Comparison of ENCODE assay signal across 30 cellular contexts in the genomic region with DNA sequence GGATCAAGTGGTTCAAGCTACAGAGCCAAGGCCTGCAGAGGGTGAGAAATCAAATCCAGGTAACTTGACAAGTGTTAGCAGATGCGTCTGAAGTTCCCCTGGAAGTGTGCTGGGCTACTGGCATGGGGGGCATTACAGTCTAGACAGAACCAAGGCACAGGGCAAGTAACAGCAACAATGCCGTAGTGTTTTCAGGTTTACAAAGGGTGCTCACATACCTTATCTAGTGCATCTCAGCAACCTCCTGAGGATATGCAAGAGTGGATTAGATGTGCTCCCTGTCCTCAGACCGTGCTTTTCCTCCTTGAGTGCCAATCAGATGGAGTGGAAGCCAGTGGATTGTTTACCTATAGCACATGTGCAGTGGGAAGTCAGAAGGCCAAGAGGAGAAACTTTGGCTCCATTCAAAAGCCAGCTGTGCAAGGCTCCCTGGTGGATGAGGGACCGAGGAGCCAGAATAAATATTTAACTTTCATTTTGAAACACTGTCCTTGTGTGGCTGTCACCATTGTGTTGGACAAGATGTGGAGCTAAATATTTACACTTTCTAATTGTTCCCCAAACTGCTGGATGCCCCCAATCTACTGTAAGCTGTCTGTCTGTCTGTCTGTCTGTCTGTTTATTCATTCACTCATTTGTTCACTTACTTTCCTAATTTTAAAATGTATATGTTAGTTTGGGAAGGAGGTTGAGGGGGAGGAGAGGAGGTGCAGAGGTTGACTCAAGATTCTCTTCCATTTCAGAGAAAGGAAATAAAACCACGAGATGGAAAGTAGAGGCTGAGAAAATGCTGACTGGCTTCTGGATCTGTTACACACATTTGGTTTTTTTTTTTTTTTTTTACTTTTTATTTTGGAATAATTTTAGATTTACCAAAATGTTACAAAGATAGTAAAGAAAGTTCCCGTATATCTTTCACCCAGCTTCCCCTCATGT.
DNase-seq lines count a peak whose midpoint lies in the region; ATAC-seq and FAIRE-seq lines count a peak whose summit lies in the region.
"Had no signal": no experiment of that assay in that cellular context is flagged by ENCODE, and none has a peak within 500 bp of the region (broad histone marks: within the 10 kb centered on the region; RNA-seq: fewer than 3 reads in every experiment).

No MANE protein-coding gene starts in this region.

- no peaks in the 10 kb centered on the region for H3K36me3 Mint-ChIP-seq in activated CD4-positive, alpha-beta T cell treated with anti-CD3 and anti-CD28 coated beads for 36 hours (ENCODE audit: low read depth)
- peaks cover 1% of the 10 kb centered on the region for H3K36me3 Mint-ChIP-seq in activated naive CD8-positive, alpha-beta T cell treated with anti-CD3 and anti-CD28 coated beads for 36 hours
- H3K36me3 Mint-ChIP-seq in naive thymus-derived CD4-positive, alpha-beta T cell, result peaks cover 0 to 35% (median 12%) of the 10 kb centered on the region in 5 donors
- H3K36me3 Mint-ChIP-seq: WTC11 had no signal

- no peaks in the 10 kb centered on the region for H3K9me3 Mint-ChIP-seq in activated CD4-positive, alpha-beta T cell treated with anti-CD3 and anti-CD28 coated beads for 36 hours (ENCODE audit: low read depth)
- H3K9me3 Mint-ChIP-seq in activated naive CD8-positive, alpha-beta T cell treated with anti-CD3 and anti-CD28 coated beads for 36 hours, result no peaks in the 10 kb centered on the region
- peaks cover 0 to 1% (median 0%) of the 10 kb centered on the region in 11 donors for H3K9me3 Mint-ChIP-seq in naive thymus-derived CD4-positive, alpha-beta T cell
- H3K9me3 Mint-ChIP-seq: CD8-positive, alpha-beta memory T cell; effector memory CD8-positive, alpha-beta T cell; WTC11 had no signal

- no peaks in the 10 kb centered on the region for H3K4me1 ChIP-seq in naive thymus-derived CD4-positive, alpha-beta T cell (ENCODE audit: control insufficient read depth in 2 of 2, insufficient read depth in 2 of 2, low read length in 2 of 2)
- H3K4me1 ChIP-seq in aorta (ENCODE audit: control insufficient read depth in 1 of 2, insufficient read depth in 2 of 2, low read length in 2 of 2), result no peaks in the 10 kb centered on the region
- H3K4me1 ChIP-seq: breast epithelium, esophagus squamous epithelium, gastroesophageal sphincter, lower lobe of right lung, sigmoid colon, transverse colon had no signal

- peak; percentile 71 for ATAC-seq in activated CD4-positive, alpha-beta T cell treated with anti-CD3 and anti-CD28 coated beads for 36 hours
- ATAC-seq in naive thymus-derived CD4-positive, alpha-beta T cell, result no peak
- ATAC-seq in aorta (ENCODE audit: low FRiP score), result no peak
- ATAC-seq: effector memory CD8-positive, alpha-beta T cell; gastroesophageal sphincter; lower lobe of right lung; SK-N-SH treated with all-trans-retinoic acid at 6 μM for 48 hours; WTC11 had no signal

- no peaks in the 10 kb centered on the region for H3K36me3 ChIP-seq in naive thymus-derived CD4-positive, alpha-beta T cell (ENCODE audit: control insufficient read depth in 2 of 3, insufficient read depth in 3 of 3, low read length in 3 of 3)
- H3K36me3 ChIP-seq in aorta (ENCODE audit: control insufficient read depth in 1 of 2, insufficient read depth in 2 of 2, low read length in 1 of 2), result no peaks in the 10 kb centered on the region
- H3K36me3 ChIP-seq: breast epithelium, esophagus squamous epithelium, gastroesophageal sphincter, lower lobe of right lung, sigmoid colon, transverse colon had no signal

- peak overlapping the region; percentile 12 for H3K4me3 Mint-ChIP-seq in activated CD4-positive, alpha-beta T cell treated with anti-CD3 and anti-CD28 coated beads for 36 hours
- H3K4me3 Mint-ChIP-seq in activated naive CD8-positive, alpha-beta T cell treated with anti-CD3 and anti-CD28 coated beads for 36 hours, result peak overlapping the region; percentile 37
- peak overlapping the region in 6 of 10 donors; percentile 6 to 48 (median 24) for H3K4me3 Mint-ChIP-seq in naive thymus-derived CD4-positive, alpha-beta T cell
- H3K4me3 Mint-ChIP-seq: CD8-positive, alpha-beta memory T cell; effector memory CD8-positive, alpha-beta T cell; WTC11 had no signal

- WGBS in aorta, 2 donors, result 55 to 59% methylated on average over 6 of the region's 6 CpGs

- intact Hi-C loops in activated CD4-positive, alpha-beta T cell treated with anti-CD3 and anti-CD28 coated beads for 36 hours (cut with DNase I, micrococcal nuclease), result no loop called here
- intact Hi-C loops in naive thymus-derived CD4-positive, alpha-beta T cell (cut with micrococcal nuclease), result no loop called here
- intact Hi-C loops in aorta (cut with DNase I), result no loop called here

- peaks cover 25% of the 10 kb centered on the region for H3K4me1 Mint-ChIP-seq in activated CD4-positive, alpha-beta T cell treated with anti-CD3 and anti-CD28 coated beads for 36 hours
- peaks cover 12% of the 10 kb centered on the region for H3K4me1 Mint-ChIP-seq in activated naive CD8-positive, alpha-beta T cell treated with anti-CD3 and anti-CD28 coated beads for 36 hours
- H3K4me1 Mint-ChIP-seq in naive thymus-derived CD4-positive, alpha-beta T cell, result peaks cover 5 to 36% (median 21%) of the 10 kb centered on the region in 7 donors

- H3K27me3 ChIP-seq in naive thymus-derived CD4-positive, alpha-beta T cell (ENCODE audit: control insufficient read depth in 2 of 2, insufficient read depth in 2 of 2, low read length in 2 of 2), result no peaks in the 10 kb centered on the region
- no peaks in the 10 kb centered on the region for H3K27me3 ChIP-seq in aorta (ENCODE audit: control insufficient read depth in 1 of 2, insufficient read depth in 2 of 2, low read length in 1 of 2)
- H3K27me3 ChIP-seq: breast epithelium, sigmoid colon, transverse colon had no signal

- peak overlapping the region; percentile 79 for H3K27ac Mint-ChIP-seq in activated CD4-positive, alpha-beta T cell treated with anti-CD3 and anti-CD28 coated beads for 36 hours
- H3K27ac Mint-ChIP-seq in activated naive CD8-positive, alpha-beta T cell treated with anti-CD3 and anti-CD28 coated beads for 36 hours, result no peak overlapping the region
- H3K27ac Mint-ChIP-seq in naive thymus-derived CD4-positive, alpha-beta T cell, result peak overlapping the region in 3 of 9 donors; percentile 1 to 40 (median 2)
- H3K27ac Mint-ChIP-seq: CD8-positive, alpha-beta memory T cell; effector memory CD8-positive, alpha-beta T cell; WTC11 had no signal

- FAIRE-seq in HTR-8/SVneo (lab: Jason Lieb, UNC), result peak; percentile 26
- FAIRE-seq: A204.1, colon, G401.6, islet of Langerhans had no signal

- CTCF ChIA-PET in activated CD4-positive, alpha-beta T cell treated with anti-CD3 and anti-CD28 coated beads for 36 hours (lab: Charles Lee), result interaction anchor here (0.8 to 1.1 kb wide), 5 partner anchors 9 to 123 kb away, joined by 3 to 4 read pairs (median 3); no protein-coding TSS in a partner anchor
- CTCF ChIA-PET in naive thymus-derived CD4-positive, alpha-beta T cell (lab: Charles Lee), result interaction anchor here (1.1 kb wide), 1 partner anchor 220 kb away, joined by 3 read pairs; no protein-coding TSS in a partner anchor

- DNase-seq in activated CD4-positive, alpha-beta T cell treated with anti-CD3 and anti-CD28 coated beads for 36 hours, result no peak
- no peak for DNase-seq in activated CD4-positive, alpha-beta T cell treated with anti-CD3 and anti-CD28 coated beads for 4 hours
- DNase-seq in HTR-8/SVneo (ENCODE audit: insufficient read length, low spot score) (no peak), SIG-M5 (lab: John Stamatoyannopoulos, UW) (no peak), aorta (no peak)
- no peak for DNase-seq in activated naive CD8-positive, alpha-beta T cell treated with anti-CD3 and anti-CD28 coated beads for 36 hours
- no peak for DNase-seq in naive thymus-derived CD4-positive, alpha-beta T cell
- DNase-seq in effector CD4-positive, alpha-beta T cell, result no peak
- DNase-seq: activated effector memory CD4-positive, alpha-beta T cell treated with Interleukin-2 at 50 U/mL for 16 hours; AML-193; CD8-positive, alpha-beta memory T cell; DMS153; effector memory CD8-positive, alpha-beta T cell; esophagus squamous epithelium; IMR-90; lower lobe of right lung; NCI-H1092; NCI-H187 treated with DMSO at 0.1 percent for 48 hours; NCI-H526; sigmoid colon; stimulated activated CD4-positive, alpha-beta T cell treated with anti-CD3 and anti-CD28 coated beads, Interleukin-15, amount 100 ng/mL, for 24 hours; transverse colon had no signal

- no peaks in the 10 kb centered on the region for H3K9me3 ChIP-seq in naive thymus-derived CD4-positive, alpha-beta T cell (ENCODE audit: control insufficient read depth in 2 of 3, low read length in 3 of 3)
- no peaks in the 10 kb centered on the region for H3K9me3 ChIP-seq in aorta (ENCODE audit: control insufficient read depth, low read length)
- H3K9me3 ChIP-seq: breast epithelium, esophagus squamous epithelium, gastroesophageal sphincter, lower lobe of right lung, sigmoid colon, transverse colon had no signal

- no peak overlapping the region for H3K27ac ChIP-seq in naive thymus-derived CD4-positive, alpha-beta T cell (ENCODE audit: low read depth, low read length)
- H3K27ac ChIP-seq in aorta (ENCODE audit: low read depth in 1 of 2, low read length in 2 of 2), result no peak overlapping the region
- H3K27ac ChIP-seq: breast epithelium, esophagus squamous epithelium, gastroesophageal sphincter, lower lobe of right lung, sigmoid colon, transverse colon had no signal

- POLR2A ChIA-PET in activated CD4-positive, alpha-beta T cell treated with anti-CD3 and anti-CD28 coated beads for 36 hours (lab: Charles Lee), result interaction anchor here (0.7 to 0.8 kb wide), 2 partner anchors 19 to 50 kb away, joined by 3 to 4 read pairs; no protein-coding TSS in a partner anchor
- POLR2A ChIA-PET in naive thymus-derived CD4-positive, alpha-beta T cell (lab: Charles Lee), result interaction anchor here (0.7 to 1.3 kb wide), 3 partner anchors 63 to 466 kb away, joined by 3 to 5 read pairs (median 3); no protein-coding TSS in a partner anchor

- H3K4me3 ChIP-seq in naive thymus-derived CD4-positive, alpha-beta T cell (ENCODE audit: low read length), result no peak overlapping the region
- no peak overlapping the region for H3K4me3 ChIP-seq in aorta (ENCODE audit: low read length in 2 of 2)
- H3K4me3 ChIP-seq: breast epithelium, esophagus squamous epithelium, gastroesophageal sphincter, lower lobe of right lung, sigmoid colon, transverse colon had no signal

- H3K27me3 Mint-ChIP-seq in activated CD4-positive, alpha-beta T cell treated with anti-CD3 and anti-CD28 coated beads for 36 hours, result no peaks in the 10 kb centered on the region
- no peaks in the 10 kb centered on the region for H3K27me3 Mint-ChIP-seq in activated naive CD8-positive, alpha-beta T cell treated with anti-CD3 and anti-CD28 coated beads for 36 hours
- H3K27me3 Mint-ChIP-seq in naive thymus-derived CD4-positive, alpha-beta T cell, result no peaks in the 10 kb centered on the region
- H3K27me3 Mint-ChIP-seq: CD8-positive, alpha-beta memory T cell had no signal
